Comparison of ENCODE assay signal across 13 cellular contexts in genomic region chr6:142887534-142887933, GRCh38. TPM values are rescaled to one million over a fixed set of nuclear protein-coding genes. Genes with fewer than 3 reads are reported as not detected.
A peak's percentile ranks its signal among the peaks of the same experiment; 100 is the strongest.
DNase-seq lines count a peak whose midpoint lies in the region; ATAC-seq and TF ChIP-seq lines count a peak whose summit lies in the region.
"Had no signal": no experiment of that assay in that cellular context is flagged by ENCODE, and none has a peak within 500 bp of the region (broad histone marks: within the 10 kb centered on the region; RNA-seq: fewer than 3 reads in every experiment).

No MANE protein-coding gene starts in this region.

- TF ChIP-seq CTCF in GM20000 (IDR thresholded peaks at IDR 0.05; ENCODE audit: extremely low read depth, missing control alignments) = no peak

- peaks cover 86% of the 10 kb centered on the region for H3K4me1 Mint-ChIP-seq in activated CD4-positive, alpha-beta T cell treated with anti-CD3 and anti-CD28 coated beads for 36 hours
- H3K4me1 Mint-ChIP-seq in IgD-negative memory B cell (peaks cover 47 to 69% (median 48%) of the 10 kb centered on the region in 3 donors), memory B cell (peaks cover 51% of the 10 kb centered on the region)
- H3K4me1 Mint-ChIP-seq in activated T-helper 1 cell treated with anti-CD3 and anti-CD28 coated beads, Interleukin-12 subunit alpha, Interleukin-12 subunit beta, Interleukin-2, Interleukin-4 antibody, amounts not matched to agents 30 ng/mL and 10 ng/mL and 1 ng/mL, durations not matched to agents 14 hours and 24 hours and 36 hours (ENCODE audit: low read depth) = peaks cover 88% of the 10 kb centered on the region

- peaks cover 32% of the 10 kb centered on the region for H3K36me3 Mint-ChIP-seq in activated CD4-positive, alpha-beta T cell treated with anti-CD3 and anti-CD28 coated beads for 36 hours (ENCODE audit: low read depth)
- H3K36me3 Mint-ChIP-seq in IgD-negative memory B cell = peaks cover 3% of the 10 kb centered on the region
- H3K36me3 Mint-ChIP-seq in activated T-helper 1 cell treated with anti-CD3 and anti-CD28 coated beads, Interleukin-12 subunit alpha, Interleukin-12 subunit beta, Interleukin-2, Interleukin-4 antibody, amounts not matched to agents 30 ng/mL and 10 ng/mL and 1 ng/mL, durations not matched to agents 14 hours and 24 hours and 36 hours (ENCODE audit: low read depth) = peaks cover 20% of the 10 kb centered on the region
- peaks cover 7% of the 10 kb centered on the region for H3K36me3 Mint-ChIP-seq in memory B cell
- H3K36me3 Mint-ChIP-seq: neural progenitor cell had no signal

- no peaks in the 10 kb centered on the region for H3K27me3 Mint-ChIP-seq in activated CD4-positive, alpha-beta T cell treated with anti-CD3 and anti-CD28 coated beads for 36 hours
- no peaks in the 10 kb centered on the region for H3K27me3 Mint-ChIP-seq in IgD-negative memory B cell
- H3K27me3 Mint-ChIP-seq in activated T-helper 1 cell treated with anti-CD3 and anti-CD28 coated beads, Interleukin-12 subunit alpha, Interleukin-12 subunit beta, Interleukin-2, Interleukin-4 antibody, amounts not matched to agents 30 ng/mL and 10 ng/mL and 1 ng/mL, durations not matched to agents 14 hours and 24 hours and 36 hours (ENCODE audit: insufficient read depth) = no peaks in the 10 kb centered on the region
- H3K27me3 Mint-ChIP-seq in memory B cell = no peaks in the 10 kb centered on the region

- no peak for DNase-seq in activated CD4-positive, alpha-beta T cell treated with anti-CD3 and anti-CD28 coated beads for 36 hours
- no peak for DNase-seq in activated CD4-positive, alpha-beta T cell treated with anti-CD3 and anti-CD28 coated beads for 48 hours
- DNase-seq in activated T-helper 1 cell treated with anti-CD3 and anti-CD28 coated beads, Interleukin-12 subunit alpha, Interleukin-12 subunit beta, Interleukin-2, Interleukin-4 antibody, amounts not matched to agents 30 ng/mL and 10 ng/mL and 1 ng/mL, durations not matched to agents 14 hours and 24 hours and 36 hours (ENCODE audit: low spot score) = no peak
- DNase-seq in memory B cell (ENCODE audit: low spot score in 2 of 2) = no peak
- DNase-seq in NOMO-1 treated with DMSO at 0.1 percent for 48 hours (lab: John Stamatoyannopoulos, UW; ENCODE audit: unreplicated experiment) = no peak
- DNase-seq in EL = no peak
- no peak for DNase-seq in GM20000 (ENCODE audit: low spot score)
- DNase-seq: 8988T; activated CD4-positive, alpha-beta T cell treated with anti-CD3 and anti-CD28 coated beads for 4 hours; Peyer's patch; right cardiac atrium had no signal

- CTCF ChIA-PET in activated CD4-positive, alpha-beta T cell treated with anti-CD3 and anti-CD28 coated beads for 36 hours (lab: Charles Lee) = interaction anchor here (0.6 to 2.4 kb wide), 2 partner anchors 56 to 86 kb away, joined by 5 to 14 read pairs; no protein-coding TSS in a partner anchor

- POLR2A ChIA-PET in activated CD4-positive, alpha-beta T cell treated with anti-CD3 and anti-CD28 coated beads for 36 hours (lab: Charles Lee) = no interaction called here

- peak overlapping the region; percentile 97 for H3K27ac Mint-ChIP-seq in activated CD4-positive, alpha-beta T cell treated with anti-CD3 and anti-CD28 coated beads for 36 hours
- H3K27ac Mint-ChIP-seq in IgD-negative memory B cell (peak overlapping the region; percentile 28 to 81 (median 76)), memory B cell (peak overlapping the region; percentile 93)
- peak overlapping the region; percentile 75 for H3K27ac Mint-ChIP-seq in activated T-helper 1 cell treated with anti-CD3 and anti-CD28 coated beads, Interleukin-12 subunit alpha, Interleukin-12 subunit beta, Interleukin-2, Interleukin-4 antibody, amounts not matched to agents 30 ng/mL and 10 ng/mL and 1 ng/mL, durations not matched to agents 14 hours and 24 hours and 36 hours
- H3K27ac Mint-ChIP-seq: neural progenitor cell had no signal

- peak; percentile 10 for ATAC-seq in activated CD4-positive, alpha-beta T cell treated with anti-CD3 and anti-CD28 coated beads for 36 hours
- no peak for ATAC-seq in memory B cell (ENCODE audit: low read depth)

- peaks cover 4% of the 10 kb centered on the region for H3K9me3 Mint-ChIP-seq in activated CD4-positive, alpha-beta T cell treated with anti-CD3 and anti-CD28 coated beads for 36 hours (ENCODE audit: low read depth)
- H3K9me3 Mint-ChIP-seq in IgD-negative memory B cell (no peaks in the 10 kb centered on the region), memory B cell (no peaks in the 10 kb centered on the region)
- H3K9me3 Mint-ChIP-seq in activated T-helper 1 cell treated with anti-CD3 and anti-CD28 coated beads, Interleukin-12 subunit alpha, Interleukin-12 subunit beta, Interleukin-2, Interleukin-4 antibody, amounts not matched to agents 30 ng/mL and 10 ng/mL and 1 ng/mL, durations not matched to agents 14 hours and 24 hours and 36 hours = no peaks in the 10 kb centered on the region
- H3K9me3 Mint-ChIP-seq: neural progenitor cell had no signal

- intact Hi-C loops in activated CD4-positive, alpha-beta T cell treated with anti-CD3 and anti-CD28 coated beads for 36 hours (cut with DNase I, micrococcal nuclease) = loop anchor here (1.0 to 5.0 kb wide), 3 partner anchors 15 to 565 kb away; partner anchors contain the start of genes ADAT2 (in 1 of the 2) and PEX3 (in 1 of the 2)
- intact Hi-C loops in activated T-helper 1 cell treated with anti-CD3 and anti-CD28 coated beads, Interleukin-12 subunit alpha, Interleukin-12 subunit beta, Interleukin-2, Interleukin-4 antibody, amounts not matched to agents 30 ng/mL and 10 ng/mL and 1 ng/mL, durations not matched to agents 14 hours and 24 hours and 36 hours (cut with micrococcal nuclease) = loop anchor here (1.0 to 5.0 kb wide), 6 partner anchors 15 to 1330 kb away; partner anchors contain the start of gene AIG1

- H3K4me3 Mint-ChIP-seq in activated CD4-positive, alpha-beta T cell treated with anti-CD3 and anti-CD28 coated beads for 36 hours = peak overlapping the region; percentile 47
- H3K4me3 Mint-ChIP-seq in IgD-negative memory B cell = peak overlapping the region in 2 of 4 donors; percentile 54 to 75
- peak overlapping the region; percentile 25 for H3K4me3 Mint-ChIP-seq in activated T-helper 1 cell treated with anti-CD3 and anti-CD28 coated beads, Interleukin-12 subunit alpha, Interleukin-12 subunit beta, Interleukin-2, Interleukin-4 antibody, amounts not matched to agents 30 ng/mL and 10 ng/mL and 1 ng/mL, durations not matched to agents 14 hours and 24 hours and 36 hours
- peak overlapping the region; percentile 40 for H3K4me3 Mint-ChIP-seq in memory B cell
- H3K4me3 Mint-ChIP-seq: neural progenitor cell had no signal

RNA-seq across cellular contexts. Expression of gene HIVEP2, which starts 57.4 kb away (rescaled TPM):
- 10 to 100 TPM; 30.7 to 33.6 TPM for total RNA-seq in activated CD4-positive, alpha-beta T cell treated with anti-CD3 and anti-CD28 coated beads for 36 hours
- polyA plus RNA-seq in IgD-negative memory B cell = 5.9 TPM
- 33.9 and 38.4 TPM in 2 replicates for total RNA-seq in activated T-helper 1 cell treated with anti-CD3 and anti-CD28 coated beads, Interleukin-12 subunit alpha, Interleukin-12 subunit beta, Interleukin-2, Interleukin-4 antibody, amounts not matched to agents 30 ng/mL and 10 ng/mL and 1 ng/mL, durations not matched to agents 14 hours and 24 hours and 36 hours
